13 cellular contexts compared by ENCODE assay signal in genomic region chr14:99791476-99792283, GRCh38. TPM values are rescaled to one million over a fixed set of nuclear protein-coding genes. Genes with fewer than 3 reads are reported as not detected.
DNase-seq lines count a peak whose midpoint lies in the region; ATAC-seq and TF ChIP-seq lines count a peak whose summit lies in the region.
"Had no signal": no experiment of that assay in that cellular context is flagged by ENCODE, and none has a peak within 500 bp of the region (broad histone marks: within the 10 kb centered on the region; RNA-seq: fewer than 3 reads in every experiment).

No MANE protein-coding gene starts in this region.

- H3K27ac Mint-ChIP-seq in natural killer cell = peak overlapping the region in 1 of 2 donors; percentile 69
- no peak overlapping the region for H3K27ac Mint-ChIP-seq in natural killer cell treated with Interleukin-12 subunit alpha and Interleukin-12 subunit beta and Interleukin-15 and Interleukin-18, amount 100 ng/mL, for 72 hours
- no peak overlapping the region for H3K27ac Mint-ChIP-seq in neural crest cell (ENCODE audit: unreplicated experiment)

- no peaks in the 10 kb centered on the region for H3K9me3 Mint-ChIP-seq in natural killer cell
- no peaks in the 10 kb centered on the region for H3K9me3 Mint-ChIP-seq in natural killer cell treated with Interleukin-12 subunit alpha and Interleukin-12 subunit beta and Interleukin-15 and Interleukin-18, amount 100 ng/mL, for 72 hours
- no peaks in the 10 kb centered on the region for H3K9me3 Mint-ChIP-seq in neural crest cell
- H3K9me3 Mint-ChIP-seq: activated T-cell treated with anti-CD3 and anti-CD28 coated beads, Interleukin-2, amount 50 U/mL, for 24 hours had no signal

- no peaks in the 10 kb centered on the region for H3K9me3 ChIP-seq in OCI-LY7 (ENCODE audit: low read length)

- no peak for ATAC-seq in natural killer cell
- no peak for ATAC-seq in natural killer cell treated with Interleukin-12 subunit alpha and Interleukin-12 subunit beta and Interleukin-15 and Interleukin-18, amount 100 ng/mL, for 72 hours
- ATAC-seq in GM18858 (IDR thresholded peaks at IDR 0.05; ENCODE audit: unreplicated experiment) = no peak
- no peak for ATAC-seq in HG02763 (IDR thresholded peaks at IDR 0.05; ENCODE audit: unreplicated experiment)
- no peak for ATAC-seq in GM19023 (IDR thresholded peaks at IDR 0.05; ENCODE audit: unreplicated experiment)

- H3K27me3 Mint-ChIP-seq in natural killer cell (ENCODE audit: low read depth in 2 of 2) (peaks cover 33 to 41% of the 10 kb centered on the region in 2 donors), neural crest cell (ENCODE audit: low read depth) (no peaks in the 10 kb centered on the region)
- H3K27me3 Mint-ChIP-seq in natural killer cell treated with Interleukin-12 subunit alpha and Interleukin-12 subunit beta and Interleukin-15 and Interleukin-18, amount 100 ng/mL, for 72 hours = peaks cover 16 to 44% of the 10 kb centered on the region in 2 donors

- no peaks in the 10 kb centered on the region for H3K9me2 ChIP-seq in OCI-LY7 (ENCODE audit: insufficient read depth, low read length)

- H4K20me1 ChIP-seq in OCI-LY7 (ENCODE audit: insufficient read depth, low read length) = no peaks in the 10 kb centered on the region

- POLR2A ChIA-PET in OCI-LY7 (lab: Charles Lee) = interaction anchor here (0.6 kb wide), 1 partner anchor 201 kb away, joined by 3 read pairs; no protein-coding TSS in a partner anchor

- peaks cover 3% of the 10 kb centered on the region for H3K4me1 ChIP-seq in OCI-LY7 (ENCODE audit: insufficient read depth, low read length, poor library complexity, severe bottlenecking)

- CTCF ChIA-PET in OCI-LY7 (lab: Charles Lee; ENCODE audit: unreplicated experiment) = no interaction called here

- intact Hi-C loops in natural killer cell (cut with micrococcal nuclease) = no loop called here
- intact Hi-C loops in dorsolateral prefrontal cortex (cut with DNase I) = loop anchor here (2.0 to 5.0 kb wide), 6 partner anchors 35 to 109 kb away; partner anchors contain the start of gene CYP46A1 (in 1 of the 2)
- intact Hi-C loops in OCI-LY7 (cut with micrococcal nuclease; ENCODE audit: unreplicated experiment) = loop anchor here (5.0 kb wide), 1 partner anchor 104 kb away; no protein-coding TSS in a partner anchor

- peaks cover 0 to 5% of the 10 kb centered on the region in 2 donors for H3K4me1 Mint-ChIP-seq in natural killer cell
- H3K4me1 Mint-ChIP-seq in natural killer cell treated with Interleukin-12 subunit alpha and Interleukin-12 subunit beta and Interleukin-15 and Interleukin-18, amount 100 ng/mL, for 72 hours (ENCODE audit: low read depth in 2 of 2) = peaks cover 3 to 19% of the 10 kb centered on the region in 2 donors
- H3K4me1 Mint-ChIP-seq in neural crest cell = peaks cover 31% of the 10 kb centered on the region

- H2AFZ ChIP-seq in OCI-LY7 (ENCODE audit: low read length) = no peak overlapping the region

- H3K27ac ChIP-seq in dorsolateral prefrontal cortex = peak overlapping the region in 44 of 59 donors; percentile 2 to 95 (median 90)
- no peak overlapping the region for H3K27ac ChIP-seq in OCI-LY7 (ENCODE audit: low read depth, low read length, poor library complexity, severe bottlenecking)
- H3K27ac ChIP-seq: brain microvascular endothelial cell had no signal

- no peak for DNase-seq in natural killer cell
- no peak for DNase-seq in natural killer cell treated with Interleukin-12 subunit alpha and Interleukin-12 subunit beta and Interleukin-15 and Interleukin-18, amount 100 ng/mL, for 72 hours (ENCODE audit: low spot score)
- DNase-seq in dorsolateral prefrontal cortex = no peak
- DNase-seq in neural crest cell (ENCODE audit: low read depth, low spot score) = no peak
- no peak for DNase-seq in OCI-LY7 (ENCODE audit: low spot score)
- DNase-seq: activated T-cell treated with anti-CD3 and anti-CD28 coated beads, Interleukin-2, amount 50 U/mL, for 24 hours; brain microvascular endothelial cell; NCI-H2029; NK-92 treated with Interleukin-12 subunit alpha and Interleukin-12 subunit beta, amount 100 ng/mL, for 24 hours; stimulated activated CD4-positive, alpha-beta T cell treated with anti-CD3 and anti-CD28 coated beads, Interleukin-2, amount 100 ng/mL, for 24 hours had no signal

- BruUV-seq in OCI-LY7 (replicated peaks; lab: Mats Ljungman, UMichigan) = no TSS peak

- no peaks in the 10 kb centered on the region for H3K27me3 ChIP-seq in dorsolateral prefrontal cortex
- H3K27me3 ChIP-seq: brain microvascular endothelial cell had no signal

- peak overlapping the region; percentile 86 for H3K4me3 Mint-ChIP-seq in natural killer cell
- no peak overlapping the region for H3K4me3 Mint-ChIP-seq in natural killer cell treated with Interleukin-12 subunit alpha and Interleukin-12 subunit beta and Interleukin-15 and Interleukin-18, amount 100 ng/mL, for 72 hours
- peak overlapping the region; percentile 67 for H3K4me3 Mint-ChIP-seq in neural crest cell

- H3K4me3 ChIP-seq in dorsolateral prefrontal cortex (peak overlapping the region in 8 of 59 donors; percentile 61 to 78 (median 72)), OCI-LY7 (ENCODE audit: low read depth, low read length, poor library complexity, severe bottlenecking) (no peak overlapping the region)

- TF ChIP-seq CTCF in natural killer cell (IDR thresholded peaks at IDR 0.05) (no peak), dorsolateral prefrontal cortex (IDR thresholded peaks at IDR 0.05 in 54 of 56, conservative IDR thresholded peaks at IDR 0.05 in 2 of 56; ENCODE audit: low read depth in 1 of 56, partially characterized antibody in 56 of 56) (no peak), neural crest cell (conservative IDR thresholded peaks at IDR 0.05) (no peak), OCI-LY7 (conservative IDR thresholded peaks at IDR 0.05; ENCODE audit: low read length) (no peak)

- H3K36me3 Mint-ChIP-seq in natural killer cell (no peaks in the 10 kb centered on the region), neural crest cell (ENCODE audit: low read depth) (peaks cover 2% of the 10 kb centered on the region)
- no peaks in the 10 kb centered on the region for H3K36me3 Mint-ChIP-seq in natural killer cell treated with Interleukin-12 subunit alpha and Interleukin-12 subunit beta and Interleukin-15 and Interleukin-18, amount 100 ng/mL, for 72 hours

- H3K79me2 ChIP-seq in OCI-LY7 (ENCODE audit: insufficient read depth, low read depth, low read length) = no peaks in the 10 kb centered on the region

- H3K36me3 ChIP-seq in OCI-LY7 (ENCODE audit: insufficient read depth, low read length) = no peaks in the 10 kb centered on the region
- H3K36me3 ChIP-seq: brain microvascular endothelial cell had no signal

- H3K4me2 ChIP-seq in OCI-LY7 (ENCODE audit: low read length) = no peak overlapping the region

RNA-seq across cellular contexts. Expression of gene EML1, which starts 1.5 kb away (rescaled TPM):
- total RNA-seq in natural killer cell (not detected), dorsolateral prefrontal cortex (10 to 100 TPM; 24.3 to 74.2 (median 42.9) TPM), neural crest cell (36.7 and 40.1 TPM in 2 replicates), OCI-LY7 (2022) (not detected in 2 replicates)
- 1 to 10 TPM in 1 of 2 donors, not detected in 1; 1.4 TPM for total RNA-seq in natural killer cell treated with Interleukin-12 subunit alpha and Interleukin-12 subunit beta and Interleukin-15 and Interleukin-18, amount 100 ng/mL, for 72 hours
- total RNA-seq in OCI-LY7 (2014; rRNA removed; shearing (Covaris generic)) = not detected in 2 replicates

Comparison
In these comparisons a context has a peak if more than half of its experiments do, and no peak if none do; other contexts are left out.
1. RNA of gene EML1, which starts 1.5 kb away (total RNA-seq): 24.3 to 74.2 TPM in dorsolateral prefrontal cortex and 36.7 to 40.1 TPM in neural crest cell; 1.4 TPM in natural killer cell treated with Interleukin-12 subunit alpha and Interleukin-12 subunit beta and Interleukin-15 and Interleukin-18, amount 100 ng/mL, for 72 hours, not detected in OCI-LY7 and not detected in natural killer cell; every median in the first group is over 10 times any median in the second.